Comparison of ENCODE assay signal across 27 cellular contexts in the genomic region with DNA sequence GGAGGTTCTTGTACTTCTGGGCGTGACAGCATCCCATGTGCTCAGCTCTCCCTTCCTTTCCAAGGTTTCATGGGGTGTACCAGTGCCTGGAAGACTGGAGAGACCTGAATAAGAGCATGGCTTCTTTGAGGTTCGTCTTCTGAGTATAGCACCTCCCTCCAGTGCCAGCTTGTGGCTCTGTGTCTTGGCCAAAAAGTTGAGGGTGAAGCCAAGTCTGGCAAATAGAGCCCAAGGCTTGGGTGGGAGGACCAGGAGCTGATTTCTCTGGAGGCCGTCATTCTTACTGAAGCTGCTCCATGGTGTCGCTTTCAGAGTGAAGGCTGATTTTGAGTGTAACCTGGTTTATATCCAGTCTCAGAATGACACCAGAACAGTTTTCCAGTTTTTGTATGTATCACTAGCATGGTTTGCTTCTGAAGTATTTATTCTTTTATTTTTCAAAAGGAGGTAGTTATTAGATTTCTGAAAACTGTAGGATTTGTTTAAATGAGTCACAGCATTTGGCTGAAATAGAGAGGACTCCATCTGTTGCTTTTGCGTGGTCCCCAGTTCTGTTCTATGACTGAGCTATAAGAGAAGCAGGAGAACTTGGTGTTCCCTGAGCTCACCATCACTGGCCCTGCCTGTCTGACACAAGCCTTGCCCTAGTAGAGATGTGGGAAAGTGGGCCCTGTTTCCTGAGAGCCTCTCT.
"Had no signal": no experiment of that assay in that cellular context is flagged by ENCODE, and none has a peak within 500 bp of the region (broad histone marks: within the 10 kb centered on the region; RNA-seq: fewer than 3 reads in every experiment).

No MANE protein-coding gene starts in this region.

- H3K4me3 Mint-ChIP-seq: activated naive CD4-positive, alpha-beta T cell treated with anti-CD3 and anti-CD28 coated beads for 36 hours; activated naive CD8-positive, alpha-beta T cell treated with anti-CD3 and anti-CD28 coated beads for 36 hours; activated T-helper 1 cell treated with anti-CD3 and anti-CD28 coated beads, Interleukin-12 subunit alpha, Interleukin-12 subunit beta, Interleukin-2, Interleukin-4 antibody, amounts not matched to agents 30 ng/mL and 10 ng/mL and 1 ng/mL, durations not matched to agents 14 hours and 24 hours and 36 hours; brain; nephron; T-helper 1 cell treated with Interleukin-12 subunit alpha and Interleukin-12 subunit beta and Interleukin-4 antibody, amounts not matched to agents 30 μg/mL and 1 μg/mL, for 36 hours had no signal

- H3K36me3 Mint-ChIP-seq: activated naive CD8-positive, alpha-beta T cell treated with anti-CD3 and anti-CD28 coated beads for 36 hours had no signal

- H3K9me3 Mint-ChIP-seq: activated naive CD4-positive, alpha-beta T cell treated with anti-CD3 and anti-CD28 coated beads for 36 hours; activated naive CD8-positive, alpha-beta T cell treated with anti-CD3 and anti-CD28 coated beads for 36 hours; activated T-helper 1 cell treated with anti-CD3 and anti-CD28 coated beads, Interleukin-12 subunit alpha, Interleukin-12 subunit beta, Interleukin-2, Interleukin-4 antibody, amounts not matched to agents 30 ng/mL and 10 ng/mL and 1 ng/mL, durations not matched to agents 14 hours and 24 hours and 36 hours; nephron; T-helper 1 cell treated with Interleukin-12 subunit alpha and Interleukin-12 subunit beta and Interleukin-4 antibody, amounts not matched to agents 30 μg/mL and 1 μg/mL, for 36 hours had no signal

- H3K27me3 ChIP-seq: adrenal gland, ascending aorta, cardiac muscle cell, right lobe of liver, upper lobe of left lung had no signal

- H3K27me3 Mint-ChIP-seq: activated naive CD8-positive, alpha-beta T cell treated with anti-CD3 and anti-CD28 coated beads for 36 hours had no signal

- H3K9me3 ChIP-seq: adrenal gland, ascending aorta, right lobe of liver, upper lobe of left lung had no signal

- DNase-seq: activated CD4-positive, alpha-beta T cell treated with anti-CD3 and anti-CD28 coated beads for 4 hours; activated CD4-positive, alpha-beta T cell treated with anti-CD3 and anti-CD28 coated beads, Interleukin-2, amount 50 U/mL, for 4 hours; activated CD8-positive, alpha-beta memory T cell treated with anti-CD3 and anti-CD28 coated beads, Interleukin-2, amount 50 U/mL, for 4 hours; activated effector memory CD4-positive, alpha-beta T cell treated with anti-CD3 and anti-CD28 coated beads, Interleukin-2, amount 50 U/mL, for 16 hours; activated naive CD4-positive, alpha-beta T cell treated with anti-CD3 and anti-CD28 coated beads for 36 hours; activated naive CD8-positive, alpha-beta T cell treated with anti-CD3 and anti-CD28 coated beads for 36 hours; activated T-cell treated with anti-CD3 and anti-CD28 coated beads, Interleukin-2, amount 50 U/mL, for 1 hour; adrenal gland; cortex of kidney; glutamatergic neuron; left cardiac atrium; mammary epithelial cell; right lobe of liver; stimulated activated CD4-positive, alpha-beta T cell treated with anti-CD3 and anti-CD28 coated beads, Interleukin-12 subunit alpha, Interleukin-12 subunit beta, amount 100 ng/mL, for 4 hours; stimulated activated CD4-positive, alpha-beta T cell treated with anti-CD3 and anti-CD28 coated beads, Interleukin-4, amount 100 ng/mL, for 1 hour; stimulated activated naive CD8-positive, alpha-beta T cell treated with anti-CD3 and anti-CD28 coated beads, Interleukin-15, Interleukin-2, amounts not matched to agents 100 U/mL and 50 U/mL, for 24 hours; T-helper 9 cell; upper lobe of left lung had no signal

- H3K36me3 ChIP-seq: adrenal gland, ascending aorta, cardiac muscle cell, right lobe of liver, upper lobe of left lung had no signal

- H3K4me3 ChIP-seq: adrenal gland, ascending aorta, cardiac muscle cell, right lobe of liver, skin epidermis, upper lobe of left lung had no signal

- H3K27ac ChIP-seq: adrenal gland, ascending aorta, cardiac muscle cell, right lobe of liver, skin epidermis, upper lobe of left lung, VCaP had no signal

- H3K4me1 Mint-ChIP-seq: nephron had no signal

- H3K27ac Mint-ChIP-seq: activated naive CD4-positive, alpha-beta T cell treated with anti-CD3 and anti-CD28 coated beads for 36 hours; activated naive CD8-positive, alpha-beta T cell treated with anti-CD3 and anti-CD28 coated beads for 36 hours; activated T-helper 1 cell treated with anti-CD3 and anti-CD28 coated beads, Interleukin-12 subunit alpha, Interleukin-12 subunit beta, Interleukin-2, Interleukin-4 antibody, amounts not matched to agents 30 ng/mL and 10 ng/mL and 1 ng/mL, durations not matched to agents 14 hours and 24 hours and 36 hours; nephron; T-helper 1 cell treated with Interleukin-12 subunit alpha and Interleukin-12 subunit beta and Interleukin-4 antibody, amounts not matched to agents 30 μg/mL and 1 μg/mL, for 36 hours had no signal

- ATAC-seq: esophagus mucosa; left cardiac atrium; right lobe of liver; stimulated activated naive CD8-positive, alpha-beta T cell treated with anti-CD3 and anti-CD28 coated beads, Interleukin-15, Interleukin-2, amounts not matched to agents 100 U/mL and 50 U/mL, for 24 hours had no signal

- H3K4me1 ChIP-seq: adrenal gland, ascending aorta, right lobe of liver, upper lobe of left lung had no signal
